In genomic region chr10:102261196-102261595, GRCh38 we compare ENCODE assay signal across 22 cellular contexts. TPM values are rescaled to one million over a fixed set of nuclear protein-coding genes. Genes with fewer than 3 reads are reported as not detected.
"Had no signal": no experiment of that assay in that cellular context is flagged by ENCODE, and none has a peak within 500 bp of the region (broad histone marks: within the 10 kb centered on the region; RNA-seq: fewer than 3 reads in every experiment).

No MANE protein-coding gene starts in this region.

- H3K27me3 Mint-ChIP-seq: activated T-helper 17 cell treated with anti-CD3 and anti-CD28 coated beads, Interleukin-2, amount 50 U/mL, for 72 hours; natural killer cell treated with Interleukin-12 subunit alpha and Interleukin-12 subunit beta and Interleukin-15 and Interleukin-18, amount 100 ng/mL, for 72 hours; progenitor cell of endocrine pancreas had no signal

- H3K4me3 Mint-ChIP-seq: activated T-helper 17 cell treated with anti-CD3 and anti-CD28 coated beads, Interleukin-2, amount 50 U/mL, for 72 hours; immature natural killer cell; natural killer cell treated with Interleukin-12 subunit alpha and Interleukin-12 subunit beta and Interleukin-15 and Interleukin-18, amount 100 ng/mL, for 72 hours had no signal

- H3K27ac ChIP-seq: thyroid gland, uterus had no signal

- H3K27ac Mint-ChIP-seq: activated T-helper 17 cell treated with anti-CD3 and anti-CD28 coated beads, Interleukin-2, amount 50 U/mL, for 72 hours; natural killer cell treated with Interleukin-12 subunit alpha and Interleukin-12 subunit beta and Interleukin-15 and Interleukin-18, amount 100 ng/mL, for 72 hours; progenitor cell of endocrine pancreas had no signal

- DNase-seq: activated CD4-positive, alpha-beta T cell treated with anti-CD3 and anti-CD28 coated beads, Interleukin-2, amount 50 U/mL, for 1 hour; activated CD4-positive, CD25-positive, alpha-beta regulatory T cell; activated naive CD4-positive, alpha-beta T cell treated with anti-CD3 and anti-CD28 coated beads, Interleukin-2, amount 50 U/mL, for 16 hours; activated T-cell treated with anti-CD3 and anti-CD28 coated beads for 4 hours; amniotic stem cell; body of pancreas; dermis blood vessel endothelial cell; erythroblast; immature natural killer cell; mucosa of descending colon; nucleus accumbens; stimulated activated CD4-positive, alpha-beta T cell treated with anti-CD3 and anti-CD28 coated beads, Interleukin-15, amount 100 ng/mL, for 24 hours; stimulated activated CD4-positive, alpha-beta T cell treated with anti-CD3 and anti-CD28 coated beads, Interleukin-4, amount 100 ng/mL, for 24 hours; T-helper 2 cell; thyroid gland; uterus had no signal

- H3K9me3 Mint-ChIP-seq: activated T-helper 17 cell treated with anti-CD3 and anti-CD28 coated beads, Interleukin-2, amount 50 U/mL, for 72 hours; immature natural killer cell; natural killer cell treated with Interleukin-12 subunit alpha and Interleukin-12 subunit beta and Interleukin-15 and Interleukin-18, amount 100 ng/mL, for 72 hours had no signal

- H3K9me3 ChIP-seq: body of pancreas, mucosa of descending colon, thyroid gland, uterus had no signal

- H3K36me3 ChIP-seq: uterus had no signal

- H3K4me3 ChIP-seq: body of pancreas, lung, mucosa of descending colon, thyroid gland, uterus had no signal

- H3K27me3 ChIP-seq: body of pancreas, thyroid gland, uterus had no signal

- ATAC-seq: activated T-helper 17 cell treated with anti-CD3 and anti-CD28 coated beads, Interleukin-2, amount 50 U/mL, for 72 hours; body of pancreas; mucosa of descending colon; natural killer cell treated with Interleukin-12 subunit alpha and Interleukin-12 subunit beta and Interleukin-15 and Interleukin-18, amount 100 ng/mL, for 72 hours had no signal

- H3K4me1 ChIP-seq: uterus had no signal

RNA-seq across cellular contexts. Expression of gene PITX3, which starts 19.9 kb away (rescaled TPM):
- total RNA-seq: activated CD8-positive, alpha-beta memory T cell treated with anti-CD3 and anti-CD28 coated beads for 36 hours; body of pancreas; dermis blood vessel endothelial cell; lung; mucosa of descending colon; natural killer cell treated with Interleukin-12 subunit alpha and Interleukin-12 subunit beta and Interleukin-15 and Interleukin-18, amount 100 ng/mL, for 72 hours; progenitor cell of endocrine pancreas; sciatic nerve; uterus had no signal
- polyA plus RNA-seq: immature natural killer cell had no signal

RNA-seq across cellular contexts. Expression of gene ELOVL3, which starts 35.1 kb away (rescaled TPM):
- total RNA-seq: activated CD8-positive, alpha-beta memory T cell treated with anti-CD3 and anti-CD28 coated beads for 36 hours; body of pancreas; dermis blood vessel endothelial cell; natural killer cell treated with Interleukin-12 subunit alpha and Interleukin-12 subunit beta and Interleukin-15 and Interleukin-18, amount 100 ng/mL, for 72 hours; progenitor cell of endocrine pancreas; sciatic nerve; thyroid gland had no signal
- polyA plus RNA-seq: immature natural killer cell had no signal
